Comparison of ENCODE assay signal across 1 cellular context in genomic region chr5:154197801-154198461, GRCh38.
TF ChIP-seq lines count a peak whose summit lies in the region.

No MANE protein-coding gene starts in this region.

TF ChIP-seq in WTC11, 78 proteins besides CTCF, POLR2A, EP300 and RAD21 (continued from another document):
- TF ChIP-seq AFF4 (CRISPR knock-in tag; IDR thresholded peaks at IDR 0.05; ENCODE audit: borderline replicate concordance) (no peak), ERG (CRISPR knock-in tag; IDR thresholded peaks at IDR 0.05) (no peak), PRRX2 (CRISPR knock-in tag; IDR thresholded peaks at IDR 0.05) (no peak), USF2 (CRISPR knock-in tag; IDR thresholded peaks at IDR 0.05) (no peak), IRF2 (CRISPR knock-in tag; IDR thresholded peaks at IDR 0.05; ENCODE audit: borderline replicate concordance, low read depth) (no peak), TEAD4 (CRISPR knock-in tag; IDR thresholded peaks at IDR 0.05) (no peak), E2F1 (CRISPR knock-in tag; IDR thresholded peaks at IDR 0.05) (no peak), MYBL2 (CRISPR knock-in tag; IDR thresholded peaks at IDR 0.05) (no peak)
